Comparison of ENCODE assay signal across 32 cellular contexts in genomic region chr12:24605916-24606315, GRCh38.
"Had no signal": no experiment of that assay in that cellular context is flagged by ENCODE, and none has a peak within 500 bp of the region (broad histone marks: within the 10 kb centered on the region; RNA-seq: fewer than 3 reads in every experiment).

No MANE protein-coding gene starts in this region.

- H2AFZ ChIP-seq: PC-9 had no signal

- ATAC-seq: Panc1, Right ventricle myocardium inferior had no signal

- H3K36me3 ChIP-seq: MG63, SJCRH30 had no signal

- H3K4me3 ChIP-seq: MG63, PC-9, SJCRH30 had no signal

- H3K27me3 ChIP-seq: MG63, SJCRH30 had no signal

- H3K4me1 ChIP-seq: SJCRH30 had no signal

- H3K4me2 ChIP-seq: PC-9, SK-N-SH had no signal

- H3K9ac ChIP-seq: SK-N-SH had no signal

- DNase-seq: Kasumi-1, MG63, NCI-H1048, NCI-H1092 treated with DMSO at 0.1 percent for 48 hours, NCI-H1105 treated with DMSO at 0.1 percent for 48 hours, NCI-H1417, NCI-H1436, NCI-H146, NCI-H1694, NCI-H187, NCI-H1930, NCI-H2029 treated with DMSO at 0.1 percent for 48 hours, NCI-H2081 treated with DMSO at 0.1 percent for 48 hours, NCI-H2107, NCI-H2171, NCI-H226, NCI-H446 treated with DMSO at 0.1 percent for 48 hours, NCI-H510A, NCI-H524, NCI-H526, NCI-H69, NCI-H748 treated with DMSO at 0.1 percent for 48 hours, NCI-H82, PC-9, SHP77, SIG-M5, SJCRH30, SK-N-SH, SW 1271 had no signal

- H3K9me3 ChIP-seq: SJCRH30, SK-N-SH had no signal

- H3K27ac ChIP-seq: PC-9, RWPE1, SJCRH30 had no signal
